Comparison of ENCODE assay signal across 11 cellular contexts in the genomic region with DNA sequence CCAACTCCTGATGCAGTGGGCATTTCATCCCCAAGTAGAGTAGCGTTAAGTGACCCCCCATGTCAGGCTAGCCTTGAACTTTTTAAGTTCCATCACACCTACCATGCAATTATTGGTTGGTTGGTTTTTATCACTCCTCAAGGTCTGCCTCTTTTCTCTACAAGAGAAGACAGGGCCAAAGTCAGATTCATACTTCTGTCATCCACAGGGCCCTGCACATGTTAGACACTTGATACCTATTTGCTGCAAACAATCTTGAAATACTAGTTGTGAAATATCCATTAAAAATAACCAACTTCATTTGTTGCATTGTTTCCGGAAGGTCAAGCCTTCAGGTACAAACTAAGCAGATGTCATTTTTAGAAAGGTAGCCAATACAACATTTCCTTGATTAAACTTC. TPM values are rescaled to one million over a fixed set of nuclear protein-coding genes. Genes with fewer than 3 reads are reported as not detected.
DNase-seq lines count a peak whose midpoint lies in the region; ATAC-seq and TF ChIP-seq lines count a peak whose summit lies in the region.
"Had no signal": no experiment of that assay in that cellular context is flagged by ENCODE, and none has a peak within 500 bp of the region (broad histone marks: within the 10 kb centered on the region; RNA-seq: fewer than 3 reads in every experiment).

No MANE protein-coding gene starts in this region.

- peak overlapping the region; percentile 97 for H3K4me3 Mint-ChIP-seq in Caco-2 (ENCODE audit: unreplicated experiment)
- no peak overlapping the region for H3K4me3 Mint-ChIP-seq in chondrocyte (ENCODE audit: unreplicated experiment)

- H3K4me1 ChIP-seq in Caco-2: no peaks in the 10 kb centered on the region; the same call in 1 of the 2 replicates
- H3K4me1 ChIP-seq in Loucy (ENCODE audit: insufficient read depth, low read length, poor library complexity, severe bottlenecking): peaks cover 22% of the 10 kb centered on the region

- H3K4me1 Mint-ChIP-seq in Caco-2 (ENCODE audit: low read depth, unreplicated experiment) (no peaks in the 10 kb centered on the region), chondrocyte (ENCODE audit: low read depth) (peaks cover 32% of the 10 kb centered on the region)

- in situ Hi-C loops in GM13977 (cut with MboI; ENCODE audit: low pct_unique_long_range_greater_than_20kb, low sequenced_read_pairs, unreplicated experiment): no loop called here

- intact Hi-C loops in Caco-2 (cut with micrococcal nuclease; ENCODE audit: unreplicated experiment): loop anchor here (5.0 kb wide), 1 partner anchor 583 kb away; a partner anchor contains a TSS

- BruUV-seq in Caco-2 (replicated peaks; lab: Mats Ljungman, UMichigan): no TSS peak

- no peak for TF ChIP-seq EP300 in neural cell (conservative IDR thresholded peaks at IDR 0.05; ENCODE audit: poor library complexity, severe bottlenecking)

- H3K36me3 Mint-ChIP-seq in Caco-2 (ENCODE audit: insufficient read depth, unreplicated experiment): peaks cover 6% of the 10 kb centered on the region
- H3K36me3 Mint-ChIP-seq in chondrocyte (ENCODE audit: low read depth): no peaks in the 10 kb centered on the region

- no peaks in the 10 kb centered on the region for H4K20me1 ChIP-seq in Loucy (ENCODE audit: insufficient read depth, low read length, poor library complexity, severe bottlenecking)
- H4K20me1 ChIP-seq in neural cell (ENCODE audit: insufficient read depth): no peaks in the 10 kb centered on the region

- H3K27ac Mint-ChIP-seq in Caco-2 (ENCODE audit: unreplicated experiment) (no peak overlapping the region), chondrocyte (ENCODE audit: unreplicated experiment) (peak overlapping the region; percentile 100)

- H3F3A ChIP-seq in Loucy (ENCODE audit: low read depth) (no peaks in the 10 kb centered on the region), neural cell (ENCODE audit: insufficient read depth, low read length, poor library complexity, severe bottlenecking) (no peaks in the 10 kb centered on the region)

- no peak overlapping the region for H2AFZ ChIP-seq in Loucy (ENCODE audit: low read length)
- H2AFZ ChIP-seq in neural cell (ENCODE audit: low read depth, low read length): no peak overlapping the region

- H3K79me2 ChIP-seq in Loucy (ENCODE audit: insufficient read depth, low read length): peaks cover 8% of the 10 kb centered on the region; the same call in 1 of the 2 replicates
- H3K79me2 ChIP-seq in neural cell (replicated peaks; ENCODE audit: insufficient read depth, low read length): no peaks in the 10 kb centered on the region

- H3K9me2 ChIP-seq in Loucy (replicated peaks; ENCODE audit: low read depth, low read length): no peaks in the 10 kb centered on the region
- H3K9me2 ChIP-seq in neural cell (ENCODE audit: insufficient read depth, low read length): no peaks in the 10 kb centered on the region

- H3K4me3 ChIP-seq in Caco-2 (ENCODE audit: low read depth, low read length) (no peak overlapping the region; the same call in 1 of the 2 replicates), Loucy (ENCODE audit: low read length, poor library complexity, severe bottlenecking) (peak overlapping the region; percentile 88), neural cell (ENCODE audit: low read length) (peak overlapping the region; percentile 91)

- no peaks in the 10 kb centered on the region for H3K36me3 ChIP-seq in Caco-2 (ENCODE audit: control insufficient read depth, insufficient read depth, low read length)
- H3K36me3 ChIP-seq in Loucy (ENCODE audit: insufficient read depth, low read length): no peaks in the 10 kb centered on the region
- H3K36me3 ChIP-seq in neural cell (ENCODE audit: insufficient read depth, low read length): no peaks in the 10 kb centered on the region

- CTCF ChIA-PET in Caco-2 (lab: Charles Lee): no interaction called here

- H3K27ac ChIP-seq in neural cell (ENCODE audit: low read length): no peak overlapping the region

- ATAC-seq in HG03196 (IDR thresholded peaks at IDR 0.05; ENCODE audit: unreplicated experiment): no peak

- H3K4me2 ChIP-seq in Loucy (ENCODE audit: low read depth, low read length, poor library complexity, severe bottlenecking): peak overlapping the region; percentile 76
- H3K4me2 ChIP-seq in neural cell (ENCODE audit: low read length): peak overlapping the region; percentile 59

- POLR2A ChIA-PET in Caco-2 (lab: Charles Lee): no interaction called here

- H3K27me3 ChIP-seq in Caco-2 (replicated peaks; ENCODE audit: control insufficient read depth, insufficient read depth, low read length): no peaks in the 10 kb centered on the region
- no peaks in the 10 kb centered on the region for H3K27me3 ChIP-seq in Loucy (ENCODE audit: insufficient read depth, low read length, poor library complexity, severe bottlenecking)
- no peaks in the 10 kb centered on the region for H3K27me3 ChIP-seq in neural cell (ENCODE audit: insufficient read depth, low read depth, low read length)

- H3K9me3 Mint-ChIP-seq in Caco-2 (ENCODE audit: unreplicated experiment): no peaks in the 10 kb centered on the region
- H3K9me3 Mint-ChIP-seq in chondrocyte (ENCODE audit: low read depth): no peaks in the 10 kb centered on the region

- H3K9me3 ChIP-seq in Caco-2 (no peaks in the 10 kb centered on the region), Loucy (ENCODE audit: insufficient read depth, low read depth, low read length) (no peaks in the 10 kb centered on the region), neural cell (ENCODE audit: low read length) (no peaks in the 10 kb centered on the region)

- DNase-seq in Caco-2 (no peak), chondrocyte (ENCODE audit: low spot score) (no peak), SKM-1 (lab: John Stamatoyannopoulos, UW; ENCODE audit: unreplicated experiment) (no peak), GM13977 (ENCODE audit: low spot score) (no peak)
- no peak for DNase-seq in activated effector memory CD4-positive, alpha-beta T cell treated with anti-CD3 and anti-CD28 coated beads, Interleukin-2, amount 50 U/mL, for 16 hours
- DNase-seq: activated gamma-delta T cell treated with Interleukin-2 at 50 U/mL for 16 hours, KBM-7, right cardiac atrium had no signal

- H3K27me3 Mint-ChIP-seq in Caco-2 (ENCODE audit: insufficient read depth, unreplicated experiment): no peaks in the 10 kb centered on the region
- no peaks in the 10 kb centered on the region for H3K27me3 Mint-ChIP-seq in chondrocyte (ENCODE audit: low read depth)

- TF ChIP-seq RAD21 in neural cell (conservative IDR thresholded peaks at IDR 0.05): no peak

- TF ChIP-seq CTCF in Caco-2 (IDR thresholded peaks at IDR 0.05; ENCODE audit: insufficient read depth in 1 of 2, low read depth in 1 of 2, low read length in 1 of 2, severe bottlenecking in 1 of 2, unreplicated experiment in 1 of 2) (no peak), Loucy (conservative IDR thresholded peaks at IDR 0.05; ENCODE audit: low read length) (no peak), chondrocyte (IDR thresholded peaks at IDR 0.05) (no peak), neural cell (IDR thresholded peaks at IDR 0.05; ENCODE audit: poor library complexity, severe bottlenecking) (no peak), GM13977 (IDR thresholded peaks at IDR 0.05; ENCODE audit: extremely low read depth, insufficient read depth, missing control alignments) (no peak)

- peak overlapping the region; percentile 80 for H3K9ac ChIP-seq in Loucy (ENCODE audit: low read depth, low read length, poor library complexity, severe bottlenecking)
- H3K9ac ChIP-seq in neural cell (ENCODE audit: low read length): no peak overlapping the region

TF ChIP-seq in neural cell, 6 proteins besides CTCF, POLR2A, EP300 and RAD21:
- TF ChIP-seq SMC3 (conservative IDR thresholded peaks at IDR 0.05; ENCODE audit: poor library complexity): no peak
- TF ChIP-seq TAF1 (IDR thresholded peaks at IDR 0.05; ENCODE audit: low read depth): no peak
- no peak for TF ChIP-seq MXI1 (conservative IDR thresholded peaks at IDR 0.05; ENCODE audit: poor library complexity, severe bottlenecking)
- TF ChIP-seq POLR2AphosphoS5 (IDR thresholded peaks at IDR 0.05): no peak
- TF ChIP-seq EZH2 (IDR thresholded peaks at IDR 0.05; ENCODE audit: borderline replicate concordance, insufficient read depth, low read length, poor library complexity, severe bottlenecking): no peak
- TF ChIP-seq, protein P1, sequence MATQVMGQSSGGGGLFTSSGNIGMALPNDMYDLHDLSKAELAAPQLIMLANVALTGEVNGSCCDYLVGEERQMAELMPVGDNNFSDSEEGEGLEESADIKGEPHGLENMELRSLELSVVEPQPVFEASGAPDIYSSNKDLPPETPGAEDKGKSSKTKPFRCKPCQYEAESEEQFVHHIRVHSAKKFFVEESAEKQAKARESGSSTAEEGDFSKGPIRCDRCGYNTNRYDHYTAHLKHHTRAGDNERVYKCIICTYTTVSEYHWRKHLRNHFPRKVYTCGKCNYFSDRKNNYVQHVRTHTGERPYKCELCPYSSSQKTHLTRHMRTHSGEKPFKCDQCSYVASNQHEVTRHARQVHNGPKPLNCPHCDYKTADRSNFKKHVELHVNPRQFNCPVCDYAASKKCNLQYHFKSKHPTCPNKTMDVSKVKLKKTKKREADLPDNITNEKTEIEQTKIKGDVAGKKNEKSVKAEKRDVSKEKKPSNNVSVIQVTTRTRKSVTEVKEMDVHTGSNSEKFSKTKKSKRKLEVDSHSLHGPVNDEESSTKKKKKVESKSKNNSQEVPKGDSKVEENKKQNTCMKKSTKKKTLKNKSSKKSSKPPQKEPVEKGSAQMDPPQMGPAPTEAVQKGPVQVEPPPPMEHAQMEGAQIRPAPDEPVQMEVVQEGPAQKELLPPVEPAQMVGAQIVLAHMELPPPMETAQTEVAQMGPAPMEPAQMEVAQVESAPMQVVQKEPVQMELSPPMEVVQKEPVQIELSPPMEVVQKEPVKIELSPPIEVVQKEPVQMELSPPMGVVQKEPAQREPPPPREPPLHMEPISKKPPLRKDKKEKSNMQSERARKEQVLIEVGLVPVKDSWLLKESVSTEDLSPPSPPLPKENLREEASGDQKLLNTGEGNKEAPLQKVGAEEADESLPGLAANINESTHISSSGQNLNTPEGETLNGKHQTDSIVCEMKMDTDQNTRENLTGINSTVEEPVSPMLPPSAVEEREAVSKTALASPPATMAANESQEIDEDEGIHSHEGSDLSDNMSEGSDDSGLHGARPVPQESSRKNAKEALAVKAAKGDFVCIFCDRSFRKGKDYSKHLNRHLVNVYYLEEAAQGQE (IDR thresholded peaks at IDR 0.05; ENCODE audit: borderline replicate concordance): no peak

RNA-seq across cellular contexts. Expression of a gene that starts 1.2 kb away (rescaled TPM):
- total RNA-seq in Caco-2 (2022) (36.3 and 54.4 TPM in 2 replicates), chondrocyte (19.5 to 57.6 TPM (median 22.3 TPM) in 3 replicates)
- 26.2 and 31.8 TPM in 2 replicates for polyA plus RNA-seq in neural cell
- 13.4 and 17.4 TPM in 2 replicates for polyA minus RNA-seq in neural cell
